ENCODE assay signal across 22 cellular contexts in the genomic region with DNA sequence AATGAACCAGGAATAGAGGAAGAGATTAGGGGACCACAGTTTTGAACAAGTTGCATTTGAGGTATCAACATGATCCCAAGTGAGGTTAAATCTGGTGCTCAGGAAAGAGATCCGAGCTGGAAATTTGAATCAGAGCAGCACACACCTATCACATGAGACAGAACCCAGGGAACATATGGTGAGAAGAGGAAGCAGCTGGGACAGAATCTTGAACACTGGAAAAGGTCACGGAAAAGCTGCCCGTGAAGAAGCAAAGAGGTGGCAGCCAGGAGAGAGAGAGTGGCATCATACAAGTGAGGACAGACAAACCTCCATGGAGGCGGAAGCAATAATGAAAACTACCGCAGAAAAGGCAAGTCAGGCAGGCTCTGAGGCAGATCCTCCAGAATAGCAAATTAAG. TPM values are rescaled to one million over a fixed set of nuclear protein-coding genes. Genes with fewer than 3 reads are reported as not detected.
DNase-seq lines count a peak whose midpoint lies in the region; ATAC-seq and TF ChIP-seq lines count a peak whose summit lies in the region.
"Had no signal": no experiment of that assay in that cellular context is flagged by ENCODE, and none has a peak within 500 bp of the region (broad histone marks: within the 10 kb centered on the region; RNA-seq: fewer than 3 reads in every experiment).

No MANE protein-coding gene starts in this region.

- H2BK120ac ChIP-seq in mesenchymal stem cell (ENCODE audit: low read depth, low read length): no peak overlapping the region

- no peak overlapping the region for H4K8ac ChIP-seq in mesenchymal stem cell (ENCODE audit: low read length)

- H3K27ac ChIP-seq in GM23338 (ENCODE audit: low read depth) (0 out of 2 replicates have a peak overlapping the region, but pooled peaks have one; percentile 19), mesenchymal stem cell (ENCODE audit: low read length, poor library complexity, severe bottlenecking) (no peak overlapping the region)
- H3K27ac ChIP-seq: KMS-11 had no signal

- H3K9me3 Mint-ChIP-seq in GM23338: no peaks in the 10 kb centered on the region
- peaks cover 15% of the 10 kb centered on the region for H3K9me3 Mint-ChIP-seq in WTC11
- H3K9me3 Mint-ChIP-seq: CD8-positive, alpha-beta T cell had no signal

- no peak overlapping the region for H3K18ac ChIP-seq in mesenchymal stem cell (ENCODE audit: low read depth in 1 of 2, low read length in 2 of 2)

- DNase-seq in NCI-H82 (lab: John Stamatoyannopoulos, UW) (peak; percentile 15), NCI-H82 treated with DMSO at 0.1 percent for 48 hours (lab: John Stamatoyannopoulos, UW; ENCODE audit: unreplicated experiment) (no peak), GM23338 (ENCODE audit: low spot score) (no peak), WTC11 (ENCODE audit: low spot score) (no peak), mesenchymal stem cell (no peak)
- DNase-seq: AML-193; Calu3; CD8-positive, alpha-beta T cell; DMS53; EL; H7; IMR-90; NCI-H1105; NCI-H146; NCI-H2081; NCI-H510A; SHP77; SW 1271 had no signal

- peaks cover 23% of the 10 kb centered on the region for H3K4me1 Mint-ChIP-seq in GM23338
- peaks cover 27% of the 10 kb centered on the region for H3K4me1 Mint-ChIP-seq in WTC11

- no peak overlapping the region for H2BK12ac ChIP-seq in mesenchymal stem cell (ENCODE audit: low read length in 2 of 2)

- peaks cover 30% of the 10 kb centered on the region for H3K79me1 ChIP-seq in mesenchymal stem cell (replicated peaks; ENCODE audit: low read length, poor library complexity, severe bottlenecking)

- H3K27me3 ChIP-seq in GM23338 (ENCODE audit: insufficient read depth) (no peaks in the 10 kb centered on the region), mesenchymal stem cell (ENCODE audit: control insufficient read depth in 1 of 2, insufficient read depth in 1 of 2, low read length in 2 of 2) (no peaks in the 10 kb centered on the region)

- H3K4me1 ChIP-seq in GM23338 (ENCODE audit: insufficient read depth) (peaks cover 24% of the 10 kb centered on the region), mesenchymal stem cell (ENCODE audit: control insufficient read depth, insufficient read depth, low read depth, low read length) (no peaks in the 10 kb centered on the region)

- WGBS in mesenchymal stem cell: 99% methylated on average over 5 of the region's 5 CpGs

- no peak overlapping the region for H2BK15ac ChIP-seq in mesenchymal stem cell (ENCODE audit: low read depth, poor library complexity, severe bottlenecking)

- H3F3A ChIP-seq in GM23338 (replicated peaks; ENCODE audit: low read depth): no peaks in the 10 kb centered on the region

- POLR2A ChIA-PET in WTC11 (lab: Charles Lee): interaction anchor here (0.6 kb wide), 1 partner anchor 9 kb away, joined by 3 read pairs; no protein-coding TSS in a partner anchor

- H3K79me2 ChIP-seq in GM23338 (replicated peaks; ENCODE audit: insufficient read depth): peaks cover 90% of the 10 kb centered on the region

- no peak for ATAC-seq in GM23338
- no peak for ATAC-seq in WTC11
- no peak for ATAC-seq in GM18868 (IDR thresholded peaks at IDR 0.05; ENCODE audit: unreplicated experiment)
- no peak for ATAC-seq in HG03354 (IDR thresholded peaks at IDR 0.05; ENCODE audit: poor library complexity, severe bottlenecking, unreplicated experiment)
- no peak for ATAC-seq in GM18907 (IDR thresholded peaks at IDR 0.05; ENCODE audit: unreplicated experiment)
- ATAC-seq: CD8-positive, alpha-beta T cell had no signal

- H3K4me3 Mint-ChIP-seq in GM23338 (no peak overlapping the region), WTC11 (no peak overlapping the region)
- H3K4me3 Mint-ChIP-seq: CD8-positive, alpha-beta T cell had no signal

- no peak overlapping the region for H3K9ac ChIP-seq in mesenchymal stem cell (ENCODE audit: low read length)
- H3K9ac ChIP-seq: KMS-11 had no signal

- H3K23ac ChIP-seq in mesenchymal stem cell (ENCODE audit: low read length in 2 of 2): peak overlapping the region in 1 of 2 experiments; percentile 60

- TF ChIP-seq CTCF in GM23338 (conservative IDR thresholded peaks at IDR 0.05; ENCODE audit: low read depth in 2 of 2) (no peak), WTC11 (IDR thresholded peaks at IDR 0.05) (no peak)

- H4K91ac ChIP-seq in mesenchymal stem cell (ENCODE audit: low read length): no peak overlapping the region

- H2AFZ ChIP-seq in GM23338 (no peak overlapping the region), mesenchymal stem cell (ENCODE audit: low read depth, low read length) (no peak overlapping the region)

- H3K4me2 ChIP-seq in GM23338: no peak overlapping the region
- H3K4me2 ChIP-seq in mesenchymal stem cell (ENCODE audit: low read length, poor library complexity, severe bottlenecking): no peak overlapping the region
- H3K4me2 ChIP-seq: KMS-11 had no signal

- H3K4me3 ChIP-seq in GM23338: no peak overlapping the region
- H3K4me3 ChIP-seq in mesenchymal stem cell (ENCODE audit: insufficient read depth in 1 of 2, low read depth in 1 of 2, low read length in 2 of 2): no peak overlapping the region

- no peak overlapping the region for H3K14ac ChIP-seq in mesenchymal stem cell (ENCODE audit: low read length in 2 of 2)

- H3K36me3 ChIP-seq in GM23338 (ENCODE audit: insufficient read depth) (0 out of 2 replicates have a peak, but pooled peaks cover 4% of the 10 kb centered on the region), mesenchymal stem cell (ENCODE audit: control insufficient read depth in 1 of 2, insufficient read depth in 2 of 2, low read depth in 1 of 2, low read length in 2 of 2) (no peaks in the 10 kb centered on the region)

- CTCF ChIA-PET in WTC11 (lab: Charles Lee): interaction anchor here (0.6 kb wide), 1 partner anchor 1014 kb away, joined by 3 read pairs; no protein-coding TSS in a partner anchor

- H3K9me3 ChIP-seq in mesenchymal stem cell (ENCODE audit: control insufficient read depth, low read length): no peaks in the 10 kb centered on the region

- H2BK5ac ChIP-seq in mesenchymal stem cell (ENCODE audit: low read depth, low read length, poor library complexity, severe bottlenecking): no peak overlapping the region

- H4K20me1 ChIP-seq in GM23338 (replicated peaks; ENCODE audit: insufficient read depth): peaks cover 39% of the 10 kb centered on the region

- H3K9me2 ChIP-seq in GM23338 (ENCODE audit: insufficient read depth): no peaks in the 10 kb centered on the region; the same call in 1 of the 2 replicates

- H3K36me3 Mint-ChIP-seq in GM23338 (ENCODE audit: low read depth) (peaks cover 11% of the 10 kb centered on the region), WTC11 (peaks cover 6% of the 10 kb centered on the region)
- H3K36me3 Mint-ChIP-seq: CD8-positive, alpha-beta T cell had no signal

- H3K27me3 Mint-ChIP-seq in GM23338 (ENCODE audit: insufficient read depth, low read depth, poor library complexity) (peaks cover 2% of the 10 kb centered on the region), WTC11 (ENCODE audit: low read depth) (no peaks in the 10 kb centered on the region)

- H3K27ac Mint-ChIP-seq in GM23338 (no peak overlapping the region), WTC11 (peak overlapping the region; percentile 5; the same call in 1 of the 2 replicates)
- H3K27ac Mint-ChIP-seq: CD8-positive, alpha-beta T cell had no signal

- H2AK5ac ChIP-seq in mesenchymal stem cell (ENCODE audit: low read length, severe bottlenecking): peak overlapping the region; percentile 56

- no peak overlapping the region for H3K4ac ChIP-seq in mesenchymal stem cell (ENCODE audit: low read depth in 1 of 2, low read length in 2 of 2)

TF ChIP-seq in WTC11, 78 proteins besides CTCF, POLR2A, EP300 and RAD21:
- TF ChIP-seq ERG (CRISPR knock-in tag; IDR thresholded peaks at IDR 0.05): no peak
- TF ChIP-seq, protein P1, sequence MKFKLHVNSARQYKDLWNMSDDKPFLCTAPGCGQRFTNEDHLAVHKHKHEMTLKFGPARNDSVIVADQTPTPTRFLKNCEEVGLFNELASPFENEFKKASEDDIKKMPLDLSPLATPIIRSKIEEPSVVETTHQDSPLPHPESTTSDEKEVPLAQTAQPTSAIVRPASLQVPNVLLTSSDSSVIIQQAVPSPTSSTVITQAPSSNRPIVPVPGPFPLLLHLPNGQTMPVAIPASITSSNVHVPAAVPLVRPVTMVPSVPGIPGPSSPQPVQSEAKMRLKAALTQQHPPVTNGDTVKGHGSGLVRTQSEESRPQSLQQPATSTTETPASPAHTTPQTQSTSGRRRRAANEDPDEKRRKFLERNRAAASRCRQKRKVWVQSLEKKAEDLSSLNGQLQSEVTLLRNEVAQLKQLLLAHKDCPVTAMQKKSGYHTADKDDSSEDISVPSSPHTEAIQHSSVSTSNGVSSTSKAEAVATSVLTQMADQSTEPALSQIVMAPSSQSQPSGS (CRISPR knock-in tag; IDR thresholded peaks at IDR 0.05; ENCODE audit: borderline replicate concordance, low read depth): no peak
TF ChIP-seq in WTC11: peak in this region for 0.

RNA-seq across cellular contexts. Expression of gene USP31, which starts 36.1 kb away (rescaled TPM):
- total RNA-seq in GM23338 (2014; rRNA removed; shearing (Covaris generic)): 15.5 and 17.9 TPM in 2 replicates
- 4.2 and 4.3 TPM in 2 replicates for polyA plus RNA-seq in GM23338 (2016; fragmentation: Nextera tagmentation; extraction: Ambion mirVana)
- 13.3 to 17.4 TPM (median 13.7 TPM) in 3 replicates for total RNA-seq in WTC11 (2021)
- 5.5 TPM for polyA plus RNA-seq in mesenchymal stem cell (2013, experiment 1 of 2)
- polyA plus RNA-seq in mesenchymal stem cell (2013, experiment 2 of 2): 5.0 TPM
